Comparison of ENCODE assay signal across 21 cellular contexts in genomic region chr4:183808102-183808466, GRCh38.
A peak's percentile ranks its signal among the peaks of the same experiment; 100 is the strongest.
DNase-seq lines count a peak whose midpoint lies in the region; ATAC-seq, FAIRE-seq and TF ChIP-seq lines count a peak whose summit lies in the region.
"Had no signal": no experiment of that assay in that cellular context is flagged by ENCODE, and none has a peak within 500 bp of the region (broad histone marks: within the 10 kb centered on the region; RNA-seq: fewer than 3 reads in every experiment).

No MANE protein-coding gene starts in this region.

- H3K23ac ChIP-seq in H1 (ENCODE audit: insufficient read length): no peak overlapping the region

- no peak for TF ChIP-seq EP300 in H1 (IDR thresholded peaks at IDR 0.05; ENCODE audit: borderline replicate concordance in 1 of 2, low read depth in 2 of 2, low read length in 2 of 2)

- ATAC-seq in pancreas: peak; percentile 82 to 94 (median 88)
- no peak for ATAC-seq in HG03442 (IDR thresholded peaks at IDR 0.05; ENCODE audit: unreplicated experiment)

- intact Hi-C loops in pancreas (cut with DNase I) (no loop called here), vagina (cut with DNase I) (no loop called here)

- H3K9me3 ChIP-seq in H1 (ENCODE audit: insufficient read depth in 2 of 2, low read depth in 1 of 2, low read length in 1 of 2) (no peaks in the 10 kb centered on the region), pancreas (no peaks in the 10 kb centered on the region), vagina (no peaks in the 10 kb centered on the region)
- H3K9me3 ChIP-seq: esophagus muscularis mucosa had no signal

- no peaks in the 10 kb centered on the region; a peak in 1 of 4 replicates for H3K79me2 ChIP-seq in H1 (ENCODE audit: control insufficient read depth in 1 of 2, insufficient read depth in 2 of 2, low read length in 2 of 2)

- H3K36me3 ChIP-seq in H1 (ENCODE audit: control insufficient read depth in 2 of 4, insufficient read depth in 4 of 4, low read length in 3 of 4): no peaks in the 10 kb centered on the region
- no peaks in the 10 kb centered on the region for H3K36me3 ChIP-seq in pancreas
- no peaks in the 10 kb centered on the region for H3K36me3 ChIP-seq in vagina
- H3K36me3 ChIP-seq: cardiac muscle cell, esophagus muscularis mucosa had no signal

- H2AFZ ChIP-seq in H1 (ENCODE audit: low read length): no peak overlapping the region

- no peak overlapping the region for H2AK5ac ChIP-seq in H1 (ENCODE audit: low read depth, low read length)

- no peak for TF ChIP-seq RAD21 in H1 (IDR thresholded peaks at IDR 0.05 in 1 of 2, conservative IDR thresholded peaks at IDR 0.05 in 1 of 2; ENCODE audit: low read depth in 2 of 2, low read length in 2 of 2)

- H2BK20ac ChIP-seq in H1 (ENCODE audit: low read length): no peak overlapping the region

- FAIRE-seq in H1 (lab: Jason Lieb, UNC) (peak; percentile 45), pancreas (lab: Jason Lieb, UNC) (no peak)
- FAIRE-seq: A204.1, TTC549 had no signal

- no peak overlapping the region for H3K18ac ChIP-seq in H1 (ENCODE audit: extremely low read depth, low read length)

- peak; percentile 44 for DNase-seq in ELF-1 (ENCODE audit: low read depth, low spot score)
- DNase-seq in H1 (ENCODE audit: low read depth in 1 of 2, low spot score in 2 of 2): no peak
- DNase-seq in iPS-NIHi7 (ENCODE audit: extremely low spot score): peak; percentile 31
- peak in 3 of 6 donors; percentile 34 to 44 (median 43) for DNase-seq in pancreas
- no peak for DNase-seq in hypothalamus (lab: John Stamatoyannopoulos, UW)
- DNase-seq in vagina (ENCODE audit: extremely low spot score in 2 of 2): no peak
- no peak for DNase-seq in H4 (ENCODE audit: low spot score)
- DNase-seq: activated CD4-positive, alpha-beta T cell treated with anti-CD3 and anti-CD28 coated beads for 48 hours; activated CD8-positive, alpha-beta memory T cell treated with anti-CD3 and anti-CD28 coated beads, Interleukin-2, amount 50 U/mL, for 4 hours; activated effector memory CD4-positive, alpha-beta T cell treated with anti-CD3 and anti-CD28 coated beads, Interleukin-2, amount 50 U/mL, for 16 hours; islet precursor cell; NCI-H1694; RPMI8226; stimulated activated CD8-positive, alpha-beta memory T cell treated with anti-CD3 and anti-CD28 coated beads, Interleukin-4, amount 100 ng/mL, for 48 hours had no signal

- no peak overlapping the region for H4K91ac ChIP-seq in H1 (replicated peaks; ENCODE audit: insufficient read length, low read length)

- no peak for TF ChIP-seq POLR2A in H1 (IDR thresholded peaks at IDR 0.05; ENCODE audit: control extremely low read depth in 1 of 2, low read depth in 2 of 2, low read length in 2 of 2)
- no peak for TF ChIP-seq POLR2A in vagina (IDR thresholded peaks at IDR 0.05)

- CTCF ChIA-PET in H1 (lab: Charles Lee; ENCODE audit: partially characterized antibody): no interaction called here

- no peaks in the 10 kb centered on the region for H3K79me1 ChIP-seq in H1 (ENCODE audit: low read depth, low read length)

- H2BK120ac ChIP-seq in H1 (replicated peaks; ENCODE audit: low read depth, low read length): no peak overlapping the region

- H2BK12ac ChIP-seq in H1 (ENCODE audit: low read depth, low read length): no peak overlapping the region

- H3K4me2 ChIP-seq in H1 (ENCODE audit: insufficient read depth in 1 of 2, low read depth in 2 of 2, low read length in 2 of 2): no peak overlapping the region

- H3K27ac ChIP-seq in H1 (ENCODE audit: low read depth, low read length): no peak overlapping the region
- H3K27ac ChIP-seq in pancreas: peak overlapping the region; percentile 36 to 78 (median 66)
- no peak overlapping the region for H3K27ac ChIP-seq in vagina
- H3K27ac ChIP-seq: dorsolateral prefrontal cortex had no signal

- no peak overlapping the region for H2BK15ac ChIP-seq in H1 (ENCODE audit: low read length)

- H4K8ac ChIP-seq in H1 (ENCODE audit: extremely low read depth, insufficient read depth, low read length): no peak overlapping the region

- no peak overlapping the region for H3K9ac ChIP-seq in H1 (replicated peaks in 1 of 4; ENCODE audit: extremely low read depth in 1 of 4, low read depth in 3 of 4, low read length in 3 of 4)

- H3K4ac ChIP-seq in H1 (replicated peaks; ENCODE audit: insufficient read length, low read depth, low read length): no peak overlapping the region

- H3K4me3 ChIP-seq in H1 (ENCODE audit: extremely low read depth in 1 of 4, insufficient read depth in 2 of 4, low read depth in 3 of 4, low read length in 4 of 4) (no peak overlapping the region), pancreas (no peak overlapping the region), vagina (no peak overlapping the region)
- H3K4me3 ChIP-seq: cardiac muscle cell, dorsolateral prefrontal cortex, skin epidermis had no signal

- no peak overlapping the region for H2BK5ac ChIP-seq in H1 (ENCODE audit: low read depth, low read length)

- no peaks in the 10 kb centered on the region for H3K27me3 ChIP-seq in H1 (replicated peaks in 1 of 4; ENCODE audit: control insufficient read depth in 3 of 4, extremely low read depth in 1 of 4, insufficient read depth in 3 of 4, low read length in 3 of 4)
- H3K27me3 ChIP-seq in pancreas: no peaks in the 10 kb centered on the region
- no peaks in the 10 kb centered on the region for H3K27me3 ChIP-seq in vagina
- H3K27me3 ChIP-seq: cardiac muscle cell, dorsolateral prefrontal cortex, esophagus muscularis mucosa had no signal

- TF ChIP-seq CTCF in H1 (IDR thresholded peaks at IDR 0.05; ENCODE audit: control extremely low read depth in 1 of 3, insufficient read depth in 1 of 3, low read depth in 1 of 3, low read length in 3 of 3) (no peak), pancreas (IDR thresholded peaks at IDR 0.05) (no peak), vagina (IDR thresholded peaks at IDR 0.05) (no peak)

- no peak overlapping the region for H3K14ac ChIP-seq in H1 (ENCODE audit: insufficient read length)

- no peak overlapping the region for H4K5ac ChIP-seq in H1 (ENCODE audit: insufficient read length, low read depth, low read length)

- H3K4me1 ChIP-seq in H1 (replicated peaks in 1 of 4; ENCODE audit: control insufficient read depth in 3 of 4, insufficient read depth in 4 of 4, low read length in 3 of 4) (0 out of 7 replicates have a peak, but pooled peaks cover 0 to 3% (median 0%) of the 10 kb centered on the region in 4 experiments), pancreas (no peaks in the 10 kb centered on the region), vagina (no peaks in the 10 kb centered on the region)

- 70% methylated on average over 9 of the region's 9 CpGs; no CpG with 5 or more reads in 1 of the 2 experiments for WGBS in H1 (ENCODE audit: extremely low coverage in 1 of 2, insufficient coverage in 1 of 2, insufficient read length in 1 of 2, insufficient replicate concordance in 2 of 2, low coverage in 1 of 2, low lambda C conversion rate in 2 of 2, missing lambda C conversion rate in 1 of 2), 2 experiments
- 52 to 62% methylated on average over 9 of the region's 9 CpGs for WGBS in pancreas, 2 donors

- no peaks in the 10 kb centered on the region for H3K23me2 ChIP-seq in H1 (ENCODE audit: low read depth, low read length)

- H3K56ac ChIP-seq in H1 (replicated peaks; ENCODE audit: insufficient read length, low read depth, low read length): no peak overlapping the region

- H4K20me1 ChIP-seq in H1 (replicated peaks in 1 of 2; ENCODE audit: control insufficient read depth in 1 of 2, insufficient read depth in 2 of 2, low read length in 2 of 2): no peaks in the 10 kb centered on the region

- POLR2A ChIA-PET in H1 (lab: Charles Lee; ENCODE audit: partially characterized antibody): no interaction called here

TF ChIP-seq in H1, 55 proteins besides CTCF, POLR2A, EP300 and RAD21:
- no peak for TF ChIP-seq CBX5 (IDR thresholded peaks at IDR 0.05; ENCODE audit: low read depth, low read length)
- TF ChIP-seq GTF2F1 (IDR thresholded peaks at IDR 0.05; ENCODE audit: borderline replicate concordance, low read depth, low read length): no peak
- no peak for TF ChIP-seq TBP (IDR thresholded peaks at IDR 0.05; ENCODE audit: low read depth, low read length)
- no peak for TF ChIP-seq TAF7 (optimal IDR thresholded peaks at IDR 0.05; ENCODE audit: borderline replicate concordance, low read depth, low read length)
- no peak for TF ChIP-seq CREB1 (IDR thresholded peaks at IDR 0.05)
- TF ChIP-seq POLR2AphosphoS5 (IDR thresholded peaks at IDR 0.05; ENCODE audit: low read depth, low read length): no peak
- TF ChIP-seq CBX8 (IDR thresholded peaks at IDR 0.05; ENCODE audit: borderline replicate concordance, low read depth, low read length): no peak
- TF ChIP-seq CTBP2 (IDR thresholded peaks at IDR 0.05; ENCODE audit: borderline replicate concordance, insufficient read depth, insufficient read length, low read length): no peak
- TF ChIP-seq RBBP5 (IDR thresholded peaks at IDR 0.05; ENCODE audit: borderline replicate concordance, low read depth, low read length): no peak
- no peak for TF ChIP-seq SAP30 (IDR thresholded peaks at IDR 0.05; ENCODE audit: insufficient read depth, insufficient replicate concordance, low read length)
- no peak for TF ChIP-seq POU5F1 (IDR thresholded peaks at IDR 0.05; ENCODE audit: low read depth, low read length)
- no peak for TF ChIP-seq ASH2L (IDR thresholded peaks at IDR 0.05; ENCODE audit: low read length)
- TF ChIP-seq KDM1A (IDR thresholded peaks at IDR 0.05; ENCODE audit: borderline replicate concordance, low read length): no peak
- TF ChIP-seq KDM4A (IDR thresholded peaks at IDR 0.05; ENCODE audit: low read depth, low read length, severe bottlenecking): no peak
- no peak for TF ChIP-seq RNF2 (IDR thresholded peaks at IDR 0.05; ENCODE audit: borderline replicate concordance, low read depth, low read length, missing control alignments, poor library complexity, severe bottlenecking)
- no peak for TF ChIP-seq NRF1 (IDR thresholded peaks at IDR 0.05; ENCODE audit: low read depth, low read length)
- TF ChIP-seq SIRT6 (IDR thresholded peaks at IDR 0.05; ENCODE audit: low read length): no peak
- TF ChIP-seq CEBPB (IDR thresholded peaks at IDR 0.05; ENCODE audit: low read depth, low read length): no peak
- no peak for TF ChIP-seq BACH1 (IDR thresholded peaks at IDR 0.05; ENCODE audit: low read length)

Comparison
In these comparisons a context has a peak if more than half of its experiments do, and no peak if none do; other contexts are left out.
1. DNase-seq: peak in ELF-1 (single experiment) and iPS-NIHi7 (single experiment); none in H1 (0 of 2), hypothalamus (0 of 51), vagina (0 of 2) and H4 (single experiment).
2. H3K27ac ChIP-seq: peak in pancreas (4 of 4); none in H1 (single experiment) and vagina (single experiment).